Comparison of ENCODE assay signal across 1 cellular context in the genomic region with DNA sequence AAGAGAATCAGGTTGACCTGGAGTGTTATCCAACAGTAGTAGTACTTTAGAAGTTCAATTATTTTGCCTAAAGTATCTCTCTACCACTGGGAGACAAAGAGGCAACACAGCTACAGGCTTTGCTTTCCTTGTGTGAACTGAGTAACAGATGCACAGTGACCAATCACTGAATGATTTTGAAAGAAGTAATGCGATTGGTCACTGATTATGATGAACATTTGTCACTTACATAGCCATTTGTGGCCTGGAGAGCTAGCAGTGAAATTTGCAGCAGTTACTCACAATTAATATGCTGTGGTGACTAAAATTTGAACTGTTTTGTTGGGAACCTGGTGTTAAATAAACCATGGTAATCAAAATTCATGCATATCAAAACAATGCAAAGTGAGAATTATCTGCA.
TF ChIP-seq lines count a peak whose summit lies in the region.

No MANE protein-coding gene starts in this region.

TF ChIP-seq in HCT116, 20 proteins besides CTCF, POLR2A, EP300 and RAD21 (continued from another document):
- TF ChIP-seq, protein P1, sequence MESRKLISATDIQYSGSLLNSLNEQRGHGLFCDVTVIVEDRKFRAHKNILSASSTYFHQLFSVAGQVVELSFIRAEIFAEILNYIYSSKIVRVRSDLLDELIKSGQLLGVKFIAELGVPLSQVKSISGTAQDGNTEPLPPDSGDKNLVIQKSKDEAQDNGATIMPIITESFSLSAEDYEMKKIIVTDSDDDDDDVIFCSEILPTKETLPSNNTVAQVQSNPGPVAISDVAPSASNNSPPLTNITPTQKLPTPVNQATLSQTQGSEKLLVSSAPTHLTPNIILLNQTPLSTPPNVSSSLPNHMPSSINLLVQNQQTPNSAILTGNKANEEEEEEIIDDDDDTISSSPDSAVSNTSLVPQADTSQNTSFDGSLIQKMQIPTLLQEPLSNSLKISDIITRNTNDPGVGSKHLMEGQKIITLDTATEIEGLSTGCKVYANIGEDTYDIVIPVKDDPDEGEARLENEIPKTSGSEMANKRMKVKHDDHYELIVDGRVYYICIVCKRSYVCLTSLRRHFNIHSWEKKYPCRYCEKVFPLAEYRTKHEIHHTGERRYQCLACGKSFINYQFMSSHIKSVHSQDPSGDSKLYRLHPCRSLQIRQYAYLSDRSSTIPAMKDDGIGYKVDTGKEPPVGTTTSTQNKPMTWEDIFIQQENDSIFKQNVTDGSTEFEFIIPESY (IDR thresholded peaks at IDR 0.05; ENCODE audit: extremely low read depth, insufficient replicate concordance, low read length), result no peak
- TF ChIP-seq SIN3A (IDR thresholded peaks at IDR 0.05; ENCODE audit: low read depth) (no peak), ELF1 (IDR thresholded peaks at IDR 0.05; ENCODE audit: borderline replicate concordance, low read depth) (no peak), POLR2AphosphoS5 (IDR thresholded peaks at IDR 0.05; ENCODE audit: low read depth, low read length) (no peak), TCF7L2 (IDR thresholded peaks at IDR 0.05; ENCODE audit: borderline replicate concordance, extremely low read depth, insufficient read depth, insufficient read length) (no peak), EZH2 (IDR thresholded peaks at IDR 0.05) (no peak), FOSL1 (IDR thresholded peaks at IDR 0.05; ENCODE audit: low read depth) (no peak), JUND (IDR thresholded peaks at IDR 0.05) (no peak), EZH2phosphoT487 (IDR thresholded peaks at IDR 0.05; ENCODE audit: borderline replicate concordance) (no peak), EGR1 (IDR thresholded peaks at IDR 0.05; ENCODE audit: low read depth) (no peak)
- TF ChIP-seq, protein P2, sequence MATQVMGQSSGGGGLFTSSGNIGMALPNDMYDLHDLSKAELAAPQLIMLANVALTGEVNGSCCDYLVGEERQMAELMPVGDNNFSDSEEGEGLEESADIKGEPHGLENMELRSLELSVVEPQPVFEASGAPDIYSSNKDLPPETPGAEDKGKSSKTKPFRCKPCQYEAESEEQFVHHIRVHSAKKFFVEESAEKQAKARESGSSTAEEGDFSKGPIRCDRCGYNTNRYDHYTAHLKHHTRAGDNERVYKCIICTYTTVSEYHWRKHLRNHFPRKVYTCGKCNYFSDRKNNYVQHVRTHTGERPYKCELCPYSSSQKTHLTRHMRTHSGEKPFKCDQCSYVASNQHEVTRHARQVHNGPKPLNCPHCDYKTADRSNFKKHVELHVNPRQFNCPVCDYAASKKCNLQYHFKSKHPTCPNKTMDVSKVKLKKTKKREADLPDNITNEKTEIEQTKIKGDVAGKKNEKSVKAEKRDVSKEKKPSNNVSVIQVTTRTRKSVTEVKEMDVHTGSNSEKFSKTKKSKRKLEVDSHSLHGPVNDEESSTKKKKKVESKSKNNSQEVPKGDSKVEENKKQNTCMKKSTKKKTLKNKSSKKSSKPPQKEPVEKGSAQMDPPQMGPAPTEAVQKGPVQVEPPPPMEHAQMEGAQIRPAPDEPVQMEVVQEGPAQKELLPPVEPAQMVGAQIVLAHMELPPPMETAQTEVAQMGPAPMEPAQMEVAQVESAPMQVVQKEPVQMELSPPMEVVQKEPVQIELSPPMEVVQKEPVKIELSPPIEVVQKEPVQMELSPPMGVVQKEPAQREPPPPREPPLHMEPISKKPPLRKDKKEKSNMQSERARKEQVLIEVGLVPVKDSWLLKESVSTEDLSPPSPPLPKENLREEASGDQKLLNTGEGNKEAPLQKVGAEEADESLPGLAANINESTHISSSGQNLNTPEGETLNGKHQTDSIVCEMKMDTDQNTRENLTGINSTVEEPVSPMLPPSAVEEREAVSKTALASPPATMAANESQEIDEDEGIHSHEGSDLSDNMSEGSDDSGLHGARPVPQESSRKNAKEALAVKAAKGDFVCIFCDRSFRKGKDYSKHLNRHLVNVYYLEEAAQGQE (IDR thresholded peaks at IDR 0.05; ENCODE audit: low read depth), result no peak
- TF ChIP-seq, protein P3, sequence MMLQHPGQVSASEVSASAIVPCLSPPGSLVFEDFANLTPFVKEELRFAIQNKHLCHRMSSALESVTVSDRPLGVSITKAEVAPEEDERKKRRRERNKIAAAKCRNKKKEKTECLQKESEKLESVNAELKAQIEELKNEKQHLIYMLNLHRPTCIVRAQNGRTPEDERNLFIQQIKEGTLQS (IDR thresholded peaks at IDR 0.05), result no peak
